8 cellular contexts compared by ENCODE assay signal in genomic region chr12:108773798-108774788, GRCh38. TPM values are rescaled to one million over a fixed set of nuclear protein-coding genes. Genes with fewer than 3 reads are reported as not detected.
DNase-seq lines count a peak whose midpoint lies in the region; ATAC-seq and TF ChIP-seq lines count a peak whose summit lies in the region.

No MANE protein-coding gene starts in this region.

- H3K9ac ChIP-seq in BLaER1 treated with 17β-estradiol and CSF1 and Interleukin-3, amounts not matched to agents 10 nM and 100 nM = peak overlapping the region in 7 of 11 experiments; percentile 7 to 60 (median 35); a peak in 7 of 22 replicates

- H3K27me3 Mint-ChIP-seq in stimulated activated memory B cell treated with anti-CD40 and anti-IgM and Interleukin-4, amounts not matched to agents 10 μg/mL and 1 μg/mL and 100 μg/mL, for 72 hours = no peaks in the 10 kb centered on the region
- peaks cover 2% of the 10 kb centered on the region for H3K27me3 Mint-ChIP-seq in activated CD4-positive, alpha-beta memory T cell treated with anti-CD3 and anti-CD28 coated beads for 36 hours

- H3K4me2 ChIP-seq in BLaER1 treated with 17β-estradiol and CSF1 and Interleukin-3, amounts not matched to agents 10 nM and 100 nM = peak overlapping the region; percentile 50 to 89 (median 81)

- DNase-seq in NCI-H1694 treated with DMSO at 0.1 percent for 48 hours (lab: John Stamatoyannopoulos, UW) (peak; percentile 78), brain microvascular endothelial cell (peak; percentile 75), iris pigment epithelial cell (ENCODE audit: low read depth) (peak; percentile 60)
- DNase-seq in activated CD4-positive, alpha-beta memory T cell treated with anti-CD3 and anti-CD28 coated beads for 36 hours = no peak

- no peaks in the 10 kb centered on the region for H3K27me3 ChIP-seq in BLaER1 treated with 17β-estradiol and CSF1 and Interleukin-3, amounts not matched to agents 10 nM and 100 nM
- no peaks in the 10 kb centered on the region for H3K27me3 ChIP-seq in brain microvascular endothelial cell (replicated peaks)

- H3K36me3 Mint-ChIP-seq in stimulated activated memory B cell treated with anti-CD40 and anti-IgM and Interleukin-4, amounts not matched to agents 10 μg/mL and 1 μg/mL and 100 μg/mL, for 72 hours = no peaks in the 10 kb centered on the region
- H3K36me3 Mint-ChIP-seq in activated CD4-positive, alpha-beta memory T cell treated with anti-CD3 and anti-CD28 coated beads for 36 hours = no peaks in the 10 kb centered on the region

- no peaks in the 10 kb centered on the region for H3K9me3 Mint-ChIP-seq in stimulated activated memory B cell treated with anti-CD40 and anti-IgM and Interleukin-4, amounts not matched to agents 10 μg/mL and 1 μg/mL and 100 μg/mL, for 72 hours
- H3K9me3 Mint-ChIP-seq in activated CD4-positive, alpha-beta memory T cell treated with anti-CD3 and anti-CD28 coated beads for 36 hours = no peaks in the 10 kb centered on the region

- POLR2A ChIA-PET in activated CD4-positive, alpha-beta memory T cell treated with anti-CD3 and anti-CD28 coated beads for 36 hours (lab: Charles Lee) = no interaction called here

- intact Hi-C loops in activated CD4-positive, alpha-beta memory T cell treated with anti-CD3 and anti-CD28 coated beads for 36 hours (cut with micrococcal nuclease) = no loop called here

- peaks cover 37 to 63% (median 50%) of the 10 kb centered on the region in 10 experiments for H3K4me1 ChIP-seq in BLaER1 treated with 17β-estradiol and CSF1 and Interleukin-3, amounts not matched to agents 10 nM and 100 nM

- peaks cover 25% of the 10 kb centered on the region for H3K4me1 Mint-ChIP-seq in stimulated activated memory B cell treated with anti-CD40 and anti-IgM and Interleukin-4, amounts not matched to agents 10 μg/mL and 1 μg/mL and 100 μg/mL, for 72 hours
- H3K4me1 Mint-ChIP-seq in activated CD4-positive, alpha-beta memory T cell treated with anti-CD3 and anti-CD28 coated beads for 36 hours (ENCODE audit: low read depth) = no peaks in the 10 kb centered on the region

- H4K20me1 ChIP-seq in BLaER1 treated with 17β-estradiol and CSF1 and Interleukin-3, amounts not matched to agents 10 nM and 100 nM = no peaks in the 10 kb centered on the region

- H3K4me3 ChIP-seq in BLaER1 treated with 17β-estradiol and CSF1 and Interleukin-3, amounts not matched to agents 10 nM and 100 nM = no peak overlapping the region
- no peak overlapping the region for H3K4me3 ChIP-seq in brain microvascular endothelial cell (ENCODE audit: low read depth, low read length)

- CTCF ChIA-PET in activated CD4-positive, alpha-beta memory T cell treated with anti-CD3 and anti-CD28 coated beads for 36 hours (lab: Charles Lee) = interaction anchor here (1.6 kb wide), 1 partner anchor 110 kb away, joined by 6 read pairs; no protein-coding TSS in a partner anchor

- no peaks in the 10 kb centered on the region for H3K9me3 ChIP-seq in BLaER1 treated with 17β-estradiol and CSF1 and Interleukin-3, amounts not matched to agents 10 nM and 100 nM (replicated peaks in 1 of 11)

- H3K4me3 Mint-ChIP-seq in stimulated activated memory B cell treated with anti-CD40 and anti-IgM and Interleukin-4, amounts not matched to agents 10 μg/mL and 1 μg/mL and 100 μg/mL, for 72 hours = no peak overlapping the region
- H3K4me3 Mint-ChIP-seq in activated CD4-positive, alpha-beta memory T cell treated with anti-CD3 and anti-CD28 coated beads for 36 hours = no peak overlapping the region

- no peaks in the 10 kb centered on the region for H3K36me3 ChIP-seq in BLaER1 treated with 17β-estradiol and CSF1 and Interleukin-3, amounts not matched to agents 10 nM and 100 nM
- H3K36me3 ChIP-seq in brain microvascular endothelial cell (replicated peaks) = no peaks in the 10 kb centered on the region

- H3K27ac Mint-ChIP-seq in stimulated activated memory B cell treated with anti-CD40 and anti-IgM and Interleukin-4, amounts not matched to agents 10 μg/mL and 1 μg/mL and 100 μg/mL, for 72 hours = peak overlapping the region; percentile 27
- H3K27ac Mint-ChIP-seq in activated CD4-positive, alpha-beta memory T cell treated with anti-CD3 and anti-CD28 coated beads for 36 hours = no peak overlapping the region

- no peak for TF ChIP-seq CTCF in brain microvascular endothelial cell (IDR thresholded peaks at IDR 0.05; ENCODE audit: low read depth, low read length, missing control alignments)

- H3K27ac ChIP-seq in BLaER1 treated with 17β-estradiol and CSF1 and Interleukin-3, amounts not matched to agents 10 nM and 100 nM = peak overlapping the region in 10 of 11 experiments; percentile 8 to 82 (median 50); a peak in 16 of 22 replicates
- no peak overlapping the region for H3K27ac ChIP-seq in brain microvascular endothelial cell

- no peak for ATAC-seq in stimulated activated memory B cell treated with anti-CD40 and anti-IgM and Interleukin-4, amounts not matched to agents 10 μg/mL and 1 μg/mL and 100 μg/mL, for 72 hours
- no peak for ATAC-seq in GM21717 (IDR thresholded peaks at IDR 0.05; ENCODE audit: unreplicated experiment)
- ATAC-seq in GM19023 (IDR thresholded peaks at IDR 0.05; ENCODE audit: unreplicated experiment) = no peak

- in situ Hi-C loops in brain microvascular endothelial cell (cut with HindIII; ENCODE audit: low pct_ligation_motif_present, low sequenced_read_pairs) = no loop called here

RNA-seq across cellular contexts. Expression of gene CORO1C, which starts 42.8 kb away (rescaled TPM):
- total RNA-seq in activated CD4-positive, alpha-beta memory T cell treated with anti-CD3 and anti-CD28 coated beads for 36 hours = 10 to 100 TPM; 62.1 to 70.9 TPM
